19 cellular contexts compared by ENCODE assay signal in genomic region chr10:117071293-117072050, GRCh38.
DNase-seq lines count a peak whose midpoint lies in the region; ATAC-seq and TF ChIP-seq lines count a peak whose summit lies in the region.
"Had no signal": no experiment of that assay in that cellular context is flagged by ENCODE, and none has a peak within 500 bp of the region (broad histone marks: within the 10 kb centered on the region; RNA-seq: fewer than 3 reads in every experiment).

No MANE protein-coding gene starts in this region.

- no TSS peak for BruUV-seq in A673 (replicated peaks; lab: Mats Ljungman, UMichigan)

- POLR2A ChIA-PET in A673 (lab: Charles Lee; ENCODE audit: low non-redundant PET): interaction anchor here (0.6 kb wide), 2 partner anchors 96 to 103 kb away, joined by 3 to 7 read pairs; no protein-coding TSS in a partner anchor

- H3K27ac ChIP-seq in A673 (ENCODE audit: low read depth, low read length, poor library complexity, severe bottlenecking) (peak overlapping the region; percentile 83), neural progenitor cell (no peak overlapping the region)
- H3K27ac ChIP-seq: BLaER1, RWPE1 had no signal

- H3K79me2 ChIP-seq in neural progenitor cell (ENCODE audit: low read depth): no peaks in the 10 kb centered on the region

- no peak overlapping the region for H3K9ac ChIP-seq in neural progenitor cell
- H3K9ac ChIP-seq: BLaER1 had no signal

- peaks cover 46% of the 10 kb centered on the region for H3K4me1 ChIP-seq in A673 (ENCODE audit: insufficient read depth, low read length, poor library complexity, severe bottlenecking)
- peaks cover 15% of the 10 kb centered on the region for H3K4me1 ChIP-seq in neural progenitor cell
- H3K4me1 ChIP-seq: BLaER1 had no signal

- no peak overlapping the region for H3K4me2 ChIP-seq in neural progenitor cell
- H3K4me2 ChIP-seq: BLaER1 had no signal

- H2AFZ ChIP-seq in neural progenitor cell (replicated peaks): no peak overlapping the region

- H3K9me3 Mint-ChIP-seq in neural progenitor cell: no peaks in the 10 kb centered on the region
- H3K9me3 Mint-ChIP-seq: CD8-positive, alpha-beta memory T cell had no signal

- no peaks in the 10 kb centered on the region for H3K36me3 ChIP-seq in A673 (ENCODE audit: insufficient read depth, low read length, poor library complexity, severe bottlenecking)
- no peaks in the 10 kb centered on the region for H3K36me3 ChIP-seq in neural progenitor cell
- H3K36me3 ChIP-seq: BLaER1, MG63 had no signal

- H3K27me3 Mint-ChIP-seq in neural progenitor cell (ENCODE audit: insufficient read depth, low read depth): no peaks in the 10 kb centered on the region

- DNase-seq in A673 (ENCODE audit: low spot score) (peak; percentile 96), NOMO-1 (lab: John Stamatoyannopoulos, UW; ENCODE audit: unreplicated experiment in 2 of 2) (peak; percentile 16 to 67), fibroblast of the aortic adventitia (ENCODE audit: low read depth) (peak; percentile 33), neural progenitor cell (ENCODE audit: low spot score) (no peak), NCI-H1092 (lab: John Stamatoyannopoulos, UW) (no peak), HCEC 1CT (no peak), ureter (ENCODE audit: low spot score) (no peak)
- DNase-seq: CD8-positive, alpha-beta memory T cell; DMS53; IMR-90; Karpas-422; MG63; NCI-H1092 treated with DMSO at 0.1 percent for 48 hours; NCI-H2081 treated with DMSO at 0.1 percent for 48 hours; PC-3; SIG-M5 had no signal

- no peak overlapping the region for H3K27ac Mint-ChIP-seq in neural progenitor cell
- H3K27ac Mint-ChIP-seq: CD8-positive, alpha-beta memory T cell had no signal

- no peak overlapping the region for H3K4me3 Mint-ChIP-seq in neural progenitor cell
- H3K4me3 Mint-ChIP-seq: CD8-positive, alpha-beta memory T cell had no signal

- H3F3A ChIP-seq in neural progenitor cell (ENCODE audit: low read depth): no peaks in the 10 kb centered on the region

- peaks cover 20% of the 10 kb centered on the region for H3K9me3 ChIP-seq in A673 (ENCODE audit: low read depth, low read length, poor library complexity, severe bottlenecking)
- H3K9me3 ChIP-seq in neural progenitor cell (ENCODE audit: low read depth): no peaks in the 10 kb centered on the region
- H3K9me3 ChIP-seq: MG63 had no signal

- H3K36me3 Mint-ChIP-seq in neural progenitor cell: no peaks in the 10 kb centered on the region
- H3K36me3 Mint-ChIP-seq: CD8-positive, alpha-beta memory T cell had no signal

- H3K4me3 ChIP-seq in A673 (ENCODE audit: low read depth, low read length, poor library complexity, severe bottlenecking) (no peak overlapping the region), fibroblast of the aortic adventitia (ENCODE audit: low read depth, low read length) (no peak overlapping the region), neural progenitor cell (no peak overlapping the region)
- H3K4me3 ChIP-seq: BLaER1, MG63 had no signal

- peak; percentile 92 for ATAC-seq in SK-N-SH treated with all-trans-retinoic acid at 6 μM for 48 hours
- ATAC-seq: PC-3 had no signal

- no peaks in the 10 kb centered on the region for H3K27me3 ChIP-seq in A673 (replicated peaks; ENCODE audit: insufficient read depth, low read depth, low read length, poor library complexity)
- H3K27me3 ChIP-seq in neural progenitor cell: no peaks in the 10 kb centered on the region
- H3K27me3 ChIP-seq: BLaER1, MG63 had no signal

- TF ChIP-seq CTCF in A673 (conservative IDR thresholded peaks at IDR 0.05; ENCODE audit: low read depth, low read length) (no peak), fibroblast of the aortic adventitia (IDR thresholded peaks at IDR 0.05; ENCODE audit: insufficient read depth, low read length) (no peak), neural progenitor cell (IDR thresholded peaks at IDR 0.05) (no peak)

- no peaks in the 10 kb centered on the region for H3K4me1 Mint-ChIP-seq in neural progenitor cell
- H3K4me1 Mint-ChIP-seq: CD8-positive, alpha-beta memory T cell had no signal

- H4K20me1 ChIP-seq in neural progenitor cell (ENCODE audit: low read depth): no peaks in the 10 kb centered on the region
- H4K20me1 ChIP-seq: BLaER1 had no signal

- CTCF ChIA-PET in A673 (lab: Charles Lee): interaction anchor here (0.7 to 1.1 kb wide), 2 partner anchors 19 to 104 kb away, joined by 3 to 9 read pairs; no protein-coding TSS in a partner anchor

- intact Hi-C loops in A673 (cut with micrococcal nuclease; ENCODE audit: unreplicated experiment): loop anchor here (2.0 to 5.0 kb wide), 5 partner anchors 61 to 274 kb away; no protein-coding TSS in a partner anchor

TF ChIP-seq in SK-N-SH treated with all-trans-retinoic acid at 6 μM for 48 hours, 23 proteins besides CTCF, POLR2A, EP300 and RAD21 (continues in another document):
- TF ChIP-seq SNAI2 (CRISPR knock-in tag; IDR thresholded peaks at IDR 0.05): no peak
- TF ChIP-seq OSR1 (CRISPR knock-in tag; IDR thresholded peaks at IDR 0.05): no peak
- no peak for TF ChIP-seq TSHZ2 (CRISPR knock-in tag; IDR thresholded peaks at IDR 0.05)
- TF ChIP-seq ZC3H10 (CRISPR knock-in tag; IDR thresholded peaks at IDR 0.05): no peak; the same call in 1 of the 2 replicates
- no peak for TF ChIP-seq ISL1 (CRISPR knock-in tag; IDR thresholded peaks at IDR 0.05)
- TF ChIP-seq ZNF565 (CRISPR knock-in tag; conservative IDR thresholded peaks at IDR 0.05; ENCODE audit: low read depth): no peak
- no peak for TF ChIP-seq PATZ1 (CRISPR knock-in tag; IDR thresholded peaks at IDR 0.05; ENCODE audit: borderline replicate concordance)
- TF ChIP-seq TOX (CRISPR knock-in tag; IDR thresholded peaks at IDR 0.05; ENCODE audit: borderline replicate concordance): no peak
- no peak for TF ChIP-seq ZFP30 (CRISPR knock-in tag; IDR thresholded peaks at IDR 0.05)
- no peak for TF ChIP-seq PPARA (CRISPR knock-in tag; IDR thresholded peaks at IDR 0.05; ENCODE audit: borderline replicate concordance)
- TF ChIP-seq ZNF8 (CRISPR knock-in tag; IDR thresholded peaks at IDR 0.05): no peak
- no peak for TF ChIP-seq POU6F1 (CRISPR knock-in tag; IDR thresholded peaks at IDR 0.05; ENCODE audit: borderline replicate concordance, low read depth)

Comparison
In these comparisons a context has a peak if more than half of its experiments do, and no peak if none do; other contexts are left out.
1. DNase-seq: peak in A673 (single experiment), NOMO-1 (2 of 2) and fibroblast of the aortic adventitia (single experiment); none in neural progenitor cell (single experiment), NCI-H1092 (single experiment), HCEC 1CT (single experiment) and ureter (single experiment).